ENCODE assay signal across 20 cellular contexts in genomic region chr5:150105898-150106615, GRCh38. TPM values are rescaled to one million over a fixed set of nuclear protein-coding genes. Genes with fewer than 3 reads are reported as not detected.
DNase-seq lines count a peak whose midpoint lies in the region; ATAC-seq and TF ChIP-seq lines count a peak whose summit lies in the region.
"Had no signal": no experiment of that assay in that cellular context is flagged by ENCODE, and none has a peak within 500 bp of the region (broad histone marks: within the 10 kb centered on the region; RNA-seq: fewer than 3 reads in every experiment).

No MANE protein-coding gene starts in this region.

- TF ChIP-seq POLR2A in upper lobe of left lung (IDR thresholded peaks at IDR 0.05) = no peak

- CTCF ChIA-PET in activated CD4-positive, alpha-beta memory T cell treated with anti-CD3 and anti-CD28 coated beads, Interleukin-2, amount 10 ng/mL, durations not matched to agents 7 days and 5 days (lab: Charles Lee) = no interaction called here

- H3K4me1 ChIP-seq in lung (ENCODE audit: control insufficient read depth in 2 of 2, insufficient read depth in 2 of 2, low read length in 2 of 2) = peaks cover 0 to 2% of the 10 kb centered on the region in 2 donors
- peaks cover 0 to 14% (median 0%) of the 10 kb centered on the region in 4 donors for H3K4me1 ChIP-seq in upper lobe of left lung

- H3K9me3 Mint-ChIP-seq in endothelial cell (ENCODE audit: unreplicated experiment) = no peaks in the 10 kb centered on the region
- no peaks in the 10 kb centered on the region for H3K9me3 Mint-ChIP-seq in activated CD4-positive, alpha-beta memory T cell treated with anti-CD3 and anti-CD28 coated beads, Interleukin-2, amount 10 ng/mL, durations not matched to agents 7 days and 5 days
- H3K9me3 Mint-ChIP-seq: activated naive CD4-positive, alpha-beta T cell treated with anti-CD3 and anti-CD28 coated beads for 36 hours; neural progenitor cell; stimulated activated effector memory CD8-positive, alpha-beta T cell treated with anti-CD3 and anti-CD28 coated beads, Interleukin-12 subunit alpha, Interleukin-12 subunit beta, amount 100 ng/mL, for 72 hours; T-helper 1 cell treated with Interleukin-12 subunit alpha and Interleukin-12 subunit beta and Interleukin-4 antibody, amounts not matched to agents 30 μg/mL and 1 μg/mL, for 36 hours had no signal

- H3K4me3 Mint-ChIP-seq in endothelial cell (ENCODE audit: unreplicated experiment) = no peak overlapping the region
- H3K4me3 Mint-ChIP-seq in activated CD4-positive, alpha-beta memory T cell treated with anti-CD3 and anti-CD28 coated beads, Interleukin-2, amount 10 ng/mL, durations not matched to agents 7 days and 5 days = no peak overlapping the region
- H3K4me3 Mint-ChIP-seq: activated naive CD4-positive, alpha-beta T cell treated with anti-CD3 and anti-CD28 coated beads for 36 hours; neural progenitor cell; stimulated activated effector memory CD8-positive, alpha-beta T cell treated with anti-CD3 and anti-CD28 coated beads, Interleukin-12 subunit alpha, Interleukin-12 subunit beta, amount 100 ng/mL, for 72 hours; T-helper 1 cell treated with Interleukin-12 subunit alpha and Interleukin-12 subunit beta and Interleukin-4 antibody, amounts not matched to agents 30 μg/mL and 1 μg/mL, for 36 hours had no signal

- DNase-seq in GM20000 (ENCODE audit: low spot score) = peak; percentile 1
- DNase-seq in endothelial cell (ENCODE audit: low spot score) = no peak
- peak; percentile 29 for DNase-seq in lung (ENCODE audit: low spot score)
- peak in 1 of 2 donors; percentile 12 for DNase-seq in upper lobe of left lung
- no peak for DNase-seq in activated CD4-positive, alpha-beta memory T cell treated with anti-CD3 and anti-CD28 coated beads, Interleukin-2, amount 10 ng/mL, durations not matched to agents 7 days and 5 days
- DNase-seq in SW 1271 (lab: John Stamatoyannopoulos, UW) = no peak
- DNase-seq: activated CD4-positive, alpha-beta T cell treated with anti-CD3 and anti-CD28 coated beads, Interleukin-2, amount 50 U/mL, for 48 hours; activated naive CD4-positive, alpha-beta T cell treated with anti-CD3 and anti-CD28 coated beads for 36 hours; activated T-cell treated with anti-CD3 and anti-CD28 coated beads, Interleukin-2, amount 50 U/mL, for 1 hour; AML-193; HCEC 1CT; heart right ventricle; NCI-H1417 treated with DMSO at 0.1 percent for 48 hours; WERI-Rb-1 had no signal

- POLR2A ChIA-PET in activated CD4-positive, alpha-beta memory T cell treated with anti-CD3 and anti-CD28 coated beads, Interleukin-2, amount 10 ng/mL, durations not matched to agents 7 days and 5 days (lab: Charles Lee) = no interaction called here

- peak overlapping the region; percentile 28 for H3K27ac Mint-ChIP-seq in endothelial cell (ENCODE audit: unreplicated experiment)
- no peak overlapping the region for H3K27ac Mint-ChIP-seq in activated CD4-positive, alpha-beta memory T cell treated with anti-CD3 and anti-CD28 coated beads, Interleukin-2, amount 10 ng/mL, durations not matched to agents 7 days and 5 days
- H3K27ac Mint-ChIP-seq: activated naive CD4-positive, alpha-beta T cell treated with anti-CD3 and anti-CD28 coated beads for 36 hours; stimulated activated effector memory CD8-positive, alpha-beta T cell treated with anti-CD3 and anti-CD28 coated beads, Interleukin-12 subunit alpha, Interleukin-12 subunit beta, amount 100 ng/mL, for 72 hours had no signal

- no peaks in the 10 kb centered on the region for H3K9me3 ChIP-seq in lung (ENCODE audit: control insufficient read depth in 2 of 2, insufficient read depth in 1 of 2, low read length in 1 of 2)
- H3K9me3 ChIP-seq in upper lobe of left lung = no peaks in the 10 kb centered on the region
- H3K9me3 ChIP-seq: heart right ventricle, thoracic aorta had no signal

- WGBS in lung, 2 donors = 77 to 81% methylated on average over 7 of the region's 7 CpGs
- 80 to 88% methylated on average over 7 of the region's 7 CpGs for WGBS in upper lobe of left lung, 2 donors

- ATAC-seq in lung (ENCODE audit: insufficient read depth, low FRiP score) (peak; percentile 62), upper lobe of left lung (ENCODE audit: low FRiP score in 2 of 2) (peak; percentile 47 to 67), HG02623 (IDR thresholded peaks at IDR 0.05; ENCODE audit: unreplicated experiment) (no peak)
- ATAC-seq: stimulated activated effector memory CD8-positive, alpha-beta T cell treated with anti-CD3 and anti-CD28 coated beads, Interleukin-12 subunit alpha, Interleukin-12 subunit beta, amount 100 ng/mL, for 72 hours had no signal

- H3K27me3 ChIP-seq in lung (ENCODE audit: control insufficient read depth, insufficient read depth) (no peaks in the 10 kb centered on the region), upper lobe of left lung (no peaks in the 10 kb centered on the region)
- H3K27me3 ChIP-seq: heart right ventricle, neural progenitor cell had no signal

- H3K27ac ChIP-seq in lung (ENCODE audit: low read depth in 1 of 2, low read length in 1 of 2) (no peak overlapping the region), upper lobe of left lung (no peak overlapping the region)
- H3K27ac ChIP-seq: neural progenitor cell, thoracic aorta, WERI-Rb-1 had no signal

- TF ChIP-seq EP300 in upper lobe of left lung (IDR thresholded peaks at IDR 0.05) = no peak

- H3K4me1 Mint-ChIP-seq in endothelial cell (ENCODE audit: unreplicated experiment) = peaks cover 39% of the 10 kb centered on the region
- H3K4me1 Mint-ChIP-seq in activated CD4-positive, alpha-beta memory T cell treated with anti-CD3 and anti-CD28 coated beads, Interleukin-2, amount 10 ng/mL, durations not matched to agents 7 days and 5 days = peaks cover 5% of the 10 kb centered on the region
- H3K4me1 Mint-ChIP-seq: stimulated activated effector memory CD8-positive, alpha-beta T cell treated with anti-CD3 and anti-CD28 coated beads, Interleukin-12 subunit alpha, Interleukin-12 subunit beta, amount 100 ng/mL, for 72 hours had no signal

- H3K36me3 ChIP-seq in lung (ENCODE audit: control insufficient read depth in 2 of 2, insufficient read depth in 2 of 2, low read length in 2 of 2) = no peaks in the 10 kb centered on the region
- no peaks in the 10 kb centered on the region for H3K36me3 ChIP-seq in upper lobe of left lung
- H3K36me3 ChIP-seq: heart right ventricle, neural progenitor cell, thoracic aorta, WERI-Rb-1 had no signal

- no peaks in the 10 kb centered on the region for H3K36me3 Mint-ChIP-seq in endothelial cell (ENCODE audit: low read depth, unreplicated experiment)
- H3K36me3 Mint-ChIP-seq in activated CD4-positive, alpha-beta memory T cell treated with anti-CD3 and anti-CD28 coated beads, Interleukin-2, amount 10 ng/mL, durations not matched to agents 7 days and 5 days (ENCODE audit: low read depth) = no peaks in the 10 kb centered on the region
- H3K36me3 Mint-ChIP-seq: neural progenitor cell; stimulated activated effector memory CD8-positive, alpha-beta T cell treated with anti-CD3 and anti-CD28 coated beads, Interleukin-12 subunit alpha, Interleukin-12 subunit beta, amount 100 ng/mL, for 72 hours had no signal

- no peak for TF ChIP-seq CTCF in GM20000 (IDR thresholded peaks at IDR 0.05; ENCODE audit: extremely low read depth, missing control alignments)
- TF ChIP-seq CTCF in endothelial cell (IDR thresholded peaks at IDR 0.05; ENCODE audit: unreplicated experiment) = no peak
- TF ChIP-seq CTCF in lung (IDR thresholded peaks at IDR 0.05; ENCODE audit: control extremely low read depth, extremely low read depth) = no peak
- TF ChIP-seq CTCF in upper lobe of left lung (IDR thresholded peaks at IDR 0.05) = no peak

- peaks cover 3% of the 10 kb centered on the region for H3K27me3 Mint-ChIP-seq in endothelial cell (ENCODE audit: unreplicated experiment)
- H3K27me3 Mint-ChIP-seq in activated CD4-positive, alpha-beta memory T cell treated with anti-CD3 and anti-CD28 coated beads, Interleukin-2, amount 10 ng/mL, durations not matched to agents 7 days and 5 days = peaks cover 15% of the 10 kb centered on the region

- H3K4me3 ChIP-seq in lung = no peak overlapping the region
- no peak overlapping the region for H3K4me3 ChIP-seq in upper lobe of left lung
- H3K4me3 ChIP-seq: heart right ventricle, neural progenitor cell, thoracic aorta had no signal

RNA-seq across cellular contexts. Expression of gene CSF1R, which starts 19.7 kb away (rescaled TPM):
- total RNA-seq in endothelial cell (ENCODE audit: unreplicated experiment) = 2.7 TPM
- total RNA-seq in lung = 10 to 100 TPM; 29.1 to 52.3 TPM
- 10 to 100 TPM; 13.0 to 65.0 TPM for polyA plus RNA-seq in lung
- total RNA-seq in upper lobe of left lung = 100 to 1,000 TPM in 1 of 6 donors, 10 to 100 TPM in 5; 13.9 to 101 (median 57.9) TPM
- total RNA-seq in activated CD4-positive, alpha-beta memory T cell treated with anti-CD3 and anti-CD28 coated beads, Interleukin-2, amount 10 ng/mL, durations not matched to agents 7 days and 5 days = under 1 TPM in 1 of 2 experiments, not detected in 1; 0.25 TPM
- total RNA-seq: renal cortical epithelial cell had no signal

RNA-seq across cellular contexts. Expression of gene PDGFRB, which starts 49.6 kb away (rescaled TPM):
- total RNA-seq in endothelial cell (ENCODE audit: unreplicated experiment) (23.7 TPM), lung (100 to 1,000 TPM; 110 to 215 TPM), upper lobe of left lung (100 to 1,000 TPM in 2 of 6 donors, 10 to 100 TPM in 4; 26.6 to 155 (median 81.5) TPM)
- polyA plus RNA-seq in lung = 10 to 100 TPM; 33.6 to 46.5 TPM
- 1 to 10 TPM; 7.2 to 9.0 TPM for total RNA-seq in activated CD4-positive, alpha-beta memory T cell treated with anti-CD3 and anti-CD28 coated beads, Interleukin-2, amount 10 ng/mL, durations not matched to agents 7 days and 5 days

Comparison
In these comparisons a context has a peak if more than half of its experiments do, and no peak if none do; other contexts are left out.
1. DNase-seq: peak in GM20000 (single experiment) and lung (single experiment); none in endothelial cell (single experiment), activated CD4-positive, alpha-beta memory T cell treated with anti-CD3 and anti-CD28 coated beads, Interleukin-2, amount 10 ng/mL, durations not matched to agents 7 days and 5 days (single experiment) and SW 1271 (0 of 2).